In the genomic region with DNA sequence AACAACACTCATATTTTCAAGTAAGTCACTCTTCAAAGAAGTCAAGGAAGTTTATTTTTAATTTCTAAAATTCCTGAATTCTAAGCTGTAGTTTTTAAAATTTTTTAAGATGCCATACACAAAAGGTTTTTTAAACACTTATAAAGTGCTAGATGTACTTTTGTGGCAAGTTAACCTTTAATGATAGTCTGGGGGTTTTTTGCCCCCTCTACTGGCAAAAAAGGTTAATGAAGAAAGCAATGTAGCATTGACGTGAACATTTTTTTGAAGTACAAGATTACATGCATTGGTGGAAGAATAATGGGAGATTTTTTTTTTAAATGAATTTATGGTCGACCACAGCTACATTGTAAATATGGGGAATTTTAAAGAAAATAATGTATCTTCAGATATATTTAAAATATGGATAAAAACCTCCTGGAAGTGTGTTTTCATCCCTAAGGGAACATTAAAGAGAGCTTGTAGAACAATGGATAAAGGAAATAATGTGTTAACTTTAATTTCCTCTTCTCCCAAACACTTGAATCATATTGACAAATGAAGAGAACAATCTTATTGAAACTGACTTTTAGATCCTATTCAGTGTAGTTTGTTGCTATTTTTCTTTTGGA, we compare ENCODE assay signal across 8 cellular contexts. TPM values are rescaled to one million over a fixed set of nuclear protein-coding genes. Genes with fewer than 3 reads are reported as not detected.
A peak's percentile ranks its signal among the peaks of the same experiment; 100 is the strongest.
DNase-seq lines count a peak whose midpoint lies in the region; ATAC-seq and TF ChIP-seq lines count a peak whose summit lies in the region.

No MANE protein-coding gene starts in this region.

- intact Hi-C loops in CD8-positive, alpha-beta T cell (cut with DNase I, micrococcal nuclease) = loop anchor here (1.0 to 10.0 kb wide), 6 partner anchors 13 to 1779 kb away; partner anchors contain the start of gene ITPRID2 (in 1 of the 2)

- CTCF ChIA-PET in CD8-positive, alpha-beta T cell (lab: Charles Lee) = interaction anchor here (0.6 to 4.0 kb wide), 15 partner anchors 8 to 1779 kb away, joined by 3 to 27 read pairs (median 4); partner anchors contain the start of gene ITPRID2

- H3K27me3 Mint-ChIP-seq in CD8-positive, alpha-beta T cell (ENCODE audit: low read depth) = no peaks in the 10 kb centered on the region
- no peaks in the 10 kb centered on the region for H3K27me3 Mint-ChIP-seq in mesothelial cell of epicardium (ENCODE audit: low read depth)

- H3K9me3 ChIP-seq in CD8-positive, alpha-beta T cell (ENCODE audit: low read length) = no peaks in the 10 kb centered on the region

- no peak overlapping the region for H3K27ac ChIP-seq in CD8-positive, alpha-beta T cell (ENCODE audit: low read depth, low read length)

- H3K27me3 ChIP-seq in CD8-positive, alpha-beta T cell (ENCODE audit: insufficient read depth, low read length) = no peaks in the 10 kb centered on the region

- peak; percentile 77 for TF ChIP-seq CTCF in CD8-positive, alpha-beta T cell (IDR thresholded peaks at IDR 0.05)
- TF ChIP-seq CTCF in mesothelial cell of epicardium (IDR thresholded peaks at IDR 0.05; ENCODE audit: unreplicated experiment) = peak; percentile 60

- no peaks in the 10 kb centered on the region for H3K9me3 Mint-ChIP-seq in CD8-positive, alpha-beta T cell
- no peaks in the 10 kb centered on the region for H3K9me3 Mint-ChIP-seq in mesothelial cell of epicardium

- POLR2A ChIA-PET in CD8-positive, alpha-beta T cell (lab: Charles Lee) = no interaction called here

- H3K4me1 Mint-ChIP-seq in CD8-positive, alpha-beta T cell (ENCODE audit: low read depth) = peaks cover 25% of the 10 kb centered on the region
- peaks cover 4% of the 10 kb centered on the region for H3K4me1 Mint-ChIP-seq in mesothelial cell of epicardium

- no peak for DNase-seq in CD8-positive, alpha-beta T cell
- DNase-seq in NCI-H345 treated with DMSO at 0.1 percent for 48 hours (lab: John Stamatoyannopoulos, UW; ENCODE audit: unreplicated experiment) (peak; percentile 11), cerebellar cortex (ENCODE audit: low spot score) (peak; percentile 37), mesothelial cell of epicardium (ENCODE audit: low spot score in 2 of 2, unreplicated experiment in 2 of 2) (no peak)

- no peak overlapping the region for H3K4me3 ChIP-seq in CD8-positive, alpha-beta T cell (ENCODE audit: low read depth, low read length)

- peaks cover 4% of the 10 kb centered on the region for H3K4me1 ChIP-seq in CD8-positive, alpha-beta T cell (ENCODE audit: insufficient read depth, low read length)

- peaks cover 57% of the 10 kb centered on the region for H3K36me3 Mint-ChIP-seq in CD8-positive, alpha-beta T cell
- peaks cover 45% of the 10 kb centered on the region for H3K36me3 Mint-ChIP-seq in mesothelial cell of epicardium

- no peak overlapping the region for H3K27ac Mint-ChIP-seq in CD8-positive, alpha-beta T cell
- no peak overlapping the region for H3K27ac Mint-ChIP-seq in mesothelial cell of epicardium

- peak; percentile 64 for ATAC-seq in CD8-positive, alpha-beta T cell
- peak; percentile 59 for ATAC-seq in GM19395 (IDR thresholded peaks at IDR 0.05; ENCODE audit: unreplicated experiment)
- no peak for ATAC-seq in GM18867 (IDR thresholded peaks at IDR 0.05; ENCODE audit: unreplicated experiment)
- no peak for ATAC-seq in GM21576 (IDR thresholded peaks at IDR 0.05; ENCODE audit: unreplicated experiment)
- no peak for ATAC-seq in HG03457 (IDR thresholded peaks at IDR 0.05; ENCODE audit: unreplicated experiment)

- H3K36me3 ChIP-seq in CD8-positive, alpha-beta T cell (ENCODE audit: insufficient read depth, low read length) = no peaks in the 10 kb centered on the region

- no peak overlapping the region for H3K4me3 Mint-ChIP-seq in CD8-positive, alpha-beta T cell
- no peak overlapping the region for H3K4me3 Mint-ChIP-seq in mesothelial cell of epicardium

RNA-seq across cellular contexts. Expression of gene ITPRID2, which starts 12.6 kb away (rescaled TPM):
- total RNA-seq in CD8-positive, alpha-beta T cell = 10 to 100 TPM; 64.8 to 79.3 TPM
- total RNA-seq in mesothelial cell of epicardium = 67.4 to 72.3 TPM (median 71.0 TPM) in 3 replicates

Comparison
In these comparisons a context has a peak if more than half of its experiments do, and no peak if none do; other contexts are left out.
1. ATAC-seq: peak in CD8-positive, alpha-beta T cell (single experiment) and GM19395 (single experiment); none in GM18867 (single experiment), GM21576 (single experiment) and HG03457 (single experiment).
2. DNase-seq: peak in NCI-H345 treated with DMSO at 0.1 percent for 48 hours (single experiment) and cerebellar cortex (single experiment); none in CD8-positive, alpha-beta T cell (0 of 7) and mesothelial cell of epicardium (0 of 2).